ENCODE assay signal across 15 cellular contexts in the genomic region with DNA sequence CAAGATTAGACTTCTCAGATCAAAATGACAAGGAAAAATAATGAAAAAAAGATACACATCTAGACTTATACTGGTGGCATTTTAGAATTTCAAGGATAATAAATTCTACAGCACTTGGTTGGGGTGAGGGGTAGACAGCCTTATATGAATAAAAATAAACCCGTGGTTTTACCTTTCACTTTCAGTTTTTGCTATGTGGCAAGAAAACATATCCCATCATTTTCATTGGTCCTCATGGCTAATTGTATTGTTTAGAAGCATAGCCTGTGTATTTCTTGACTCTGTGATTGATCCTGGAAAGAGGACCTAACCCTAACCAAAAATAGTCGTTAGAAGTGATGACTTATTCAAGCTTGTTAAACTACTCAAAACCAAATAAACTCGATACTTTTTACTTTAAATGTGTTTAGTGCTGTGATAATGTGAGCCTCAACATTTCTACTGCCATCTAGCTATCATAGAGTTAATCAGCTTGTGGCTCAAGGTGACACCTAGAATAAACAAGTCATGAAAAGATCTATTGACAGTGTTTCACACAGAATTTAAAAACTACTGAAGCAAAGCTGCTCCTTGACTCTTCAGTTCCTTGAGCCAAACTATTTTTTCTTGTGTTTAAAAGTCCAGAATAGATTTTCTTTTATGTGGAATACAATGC.
DNase-seq lines count a peak whose midpoint lies in the region; ATAC-seq, FAIRE-seq and TF ChIP-seq lines count a peak whose summit lies in the region.
"Had no signal": no experiment of that assay in that cellular context is flagged by ENCODE, and none has a peak within 500 bp of the region (broad histone marks: within the 10 kb centered on the region; RNA-seq: fewer than 3 reads in every experiment).

No MANE protein-coding gene starts in this region.

- FAIRE-seq in HTR-8/SVneo (lab: Jason Lieb, UNC), result no peak

- H3K27ac ChIP-seq in RWPE1 (no peak overlapping the region), coronary artery (no peak overlapping the region)
- H3K27ac ChIP-seq: esophagus squamous epithelium, pancreas had no signal

- TF ChIP-seq CTCF in RWPE1 (conservative IDR thresholded peaks at IDR 0.05; ENCODE audit: low read depth) (no peak), kidney epithelial cell (IDR thresholded peaks at IDR 0.05; ENCODE audit: insufficient read depth, low read length, poor library complexity, severe bottlenecking) (peak; percentile 10), coronary artery (IDR thresholded peaks at IDR 0.05) (no peak)

- in situ Hi-C loops in Caki2 (cut with HindIII; ENCODE audit: low pct_unique_long_range_greater_than_20kb, low sequenced_read_pairs), result no loop called here

- peak; percentile 1 for DNase-seq in Caki2 (ENCODE audit: low read depth)
- peak; percentile 0 for DNase-seq in HTR-8/SVneo (ENCODE audit: insufficient read length, low spot score)
- peak; percentile 1 for DNase-seq in RWPE1 (ENCODE audit: low spot score)
- DNase-seq in kidney epithelial cell (ENCODE audit: low read depth), result no peak
- no peak for DNase-seq in GM19238 (ENCODE audit: insufficient read length, low spot score)
- DNase-seq in coronary artery (ENCODE audit: low spot score), result no peak
- DNase-seq in GDM1 (lab: John Stamatoyannopoulos, UW), result no peak
- DNase-seq: activated CD4-positive, alpha-beta T cell treated with anti-CD3 and anti-CD28 coated beads for 4 hours; activated T-cell treated with anti-CD3 and anti-CD28 coated beads, Interleukin-2, amount 50 U/mL, for 1 hour; esophagus squamous epithelium; kidney glomerular epithelial cell; MV-4-11; pancreas; T-helper 17 cell had no signal

- H3K27me3 ChIP-seq in kidney epithelial cell (ENCODE audit: control insufficient read depth, insufficient read depth, low read length), result no peaks in the 10 kb centered on the region
- H3K27me3 ChIP-seq: esophagus squamous epithelium, pancreas had no signal

- CTCF ChIA-PET in RWPE1 (lab: Yijun Ruan, JAX), result interaction anchor here (0.7 kb wide), 1 partner anchor 40 kb away, joined by 3 read pairs; no protein-coding TSS in a partner anchor

- POLR2A ChIA-PET in RWPE1 (lab: Yijun Ruan, JAX; ENCODE audit: low non-redundant PET), result no interaction called here

- H3K36me3 ChIP-seq in kidney epithelial cell (ENCODE audit: control insufficient read depth, insufficient read depth, low read length), result no peaks in the 10 kb centered on the region
- H3K36me3 ChIP-seq: esophagus squamous epithelium, pancreas had no signal

- no peak for ATAC-seq in HG03521 (IDR thresholded peaks at IDR 0.05; ENCODE audit: unreplicated experiment)
- ATAC-seq: pancreas, T-helper 17 cell had no signal

- peak overlapping the region; percentile 31 for H3K4me3 ChIP-seq in kidney epithelial cell (ENCODE audit: low read depth, low read length)
- H3K4me3 ChIP-seq in coronary artery, result no peak overlapping the region
- H3K4me3 ChIP-seq: pancreas had no signal

Comparison
In these comparisons a context has a peak if more than half of its experiments do, and no peak if none do; other contexts are left out.
1. DNase-seq: peak in Caki2 (single experiment), HTR-8/SVneo (single experiment) and RWPE1 (single experiment); none in kidney epithelial cell (single experiment), GM19238 (single experiment), coronary artery (single experiment) and GDM1 (single experiment).